ENCODE assay signal across 1 cellular context in genomic region chr17:48101012-48101720, GRCh38.
A peak's percentile ranks its signal among the peaks of the same experiment; 100 is the strongest.
TF ChIP-seq lines count a peak whose summit lies in the region.

TSS of gene CBX1 (minus strand) at chr17:48101478. CDS start at chr17:48077004, 24,474 bp downstream.

TF ChIP-seq in HepG2, 621 proteins besides CTCF, POLR2A, EP300 and RAD21 (continued from another document and continues in another):
- no peak for TF ChIP-seq NFIB (CRISPR knock-in tag; IDR thresholded peaks at IDR 0.05; ENCODE audit: borderline replicate concordance)
- TF ChIP-seq ZFP91 (CRISPR knock-in tag; IDR thresholded peaks at IDR 0.05; ENCODE audit: borderline replicate concordance), result peak; percentile 95
- TF ChIP-seq MTA3 (CRISPR knock-in tag; IDR thresholded peaks at IDR 0.05), result no peak
- no peak; the same call in 1 of the 2 replicates for TF ChIP-seq TP53 (CRISPR knock-in tag; conservative IDR thresholded peaks at IDR 0.05)
- TF ChIP-seq ZNF326 (CRISPR knock-in tag; IDR thresholded peaks at IDR 0.05; ENCODE audit: borderline replicate concordance), result peak; percentile 25; the same call in 1 of the 2 replicates
- TF ChIP-seq MEIS1 (CRISPR knock-in tag; IDR thresholded peaks at IDR 0.05; ENCODE audit: borderline replicate concordance), result peak; percentile 95
- TF ChIP-seq MAFK (conservative IDR thresholded peaks at IDR 0.05 in 1 of 2, IDR thresholded peaks at IDR 0.05 in 1 of 2; ENCODE audit: low read length in 2 of 2), result no peak
- TF ChIP-seq ZC3H4 (CRISPR knock-in tag; IDR thresholded peaks at IDR 0.05; ENCODE audit: borderline replicate concordance), result no peak
- TF ChIP-seq XRCC5 (optimal IDR thresholded peaks at IDR 0.05; ENCODE audit: low read length), result peak; percentile 72
- TF ChIP-seq ARID3A (IDR thresholded peaks at IDR 0.05; ENCODE audit: low read depth, low read length), result no peak
- TF ChIP-seq ZNF10 (CRISPR knock-in tag; IDR thresholded peaks at IDR 0.05; ENCODE audit: borderline replicate concordance, low read depth), result no peak
- TF ChIP-seq ATF7 (IDR thresholded peaks at IDR 0.05), result no peak
- peak; percentile 22; the same call in 1 of the 2 replicates for TF ChIP-seq ATF7 (CRISPR knock-in tag; IDR thresholded peaks at IDR 0.05)
- no peak for TF ChIP-seq HNRNPH1 (optimal IDR thresholded peaks at IDR 0.05; ENCODE audit: low read depth, low read length)
- TF ChIP-seq ZNF75D (CRISPR knock-in tag; IDR thresholded peaks at IDR 0.05; ENCODE audit: borderline replicate concordance), result no peak
- TF ChIP-seq PHB2 (IDR thresholded peaks at IDR 0.05; ENCODE audit: partially characterized antibody), result no peak
- peak; percentile 99 for TF ChIP-seq HNRNPLL (IDR thresholded peaks at IDR 0.05; ENCODE audit: low read depth, low read length, poor library complexity, severe bottlenecking)
- peak; percentile 95; the same call in 1 of the 2 replicates for TF ChIP-seq ZSCAN29 (CRISPR knock-in tag; conservative IDR thresholded peaks at IDR 0.05)
- TF ChIP-seq SMARCE1 (IDR thresholded peaks at IDR 0.05; ENCODE audit: borderline replicate concordance), result no peak
- TF ChIP-seq MTERF4 (CRISPR knock-in tag; IDR thresholded peaks at IDR 0.05), result peak; percentile 95
- TF ChIP-seq ZNF766 (CRISPR knock-in tag; IDR thresholded peaks at IDR 0.05; ENCODE audit: borderline replicate concordance), result 0 out of 2 replicates have a peak, but pooled peaks have one; percentile 64
- TF ChIP-seq ZSCAN21 (CRISPR knock-in tag; IDR thresholded peaks at IDR 0.05; ENCODE audit: borderline replicate concordance), result peak; percentile 74; the same call in 1 of the 2 replicates
- peak; percentile 74 for TF ChIP-seq POLR2AphosphoS5 (IDR thresholded peaks at IDR 0.05; ENCODE audit: low read depth, low read length)
- no peak for TF ChIP-seq RFX3 (CRISPR knock-in tag; IDR thresholded peaks at IDR 0.05)
- peak; percentile 100 for TF ChIP-seq IRF9 (CRISPR knock-in tag; IDR thresholded peaks at IDR 0.05; ENCODE audit: borderline replicate concordance)
- peak; percentile 37 for TF ChIP-seq NFYB (CRISPR knock-in tag; IDR thresholded peaks at IDR 0.05)
- peak; percentile 88 for TF ChIP-seq DRAP1 (CRISPR knock-in tag; IDR thresholded peaks at IDR 0.05)
- peak; percentile 57; the same call in 1 of the 2 replicates for TF ChIP-seq RXRB (CRISPR knock-in tag; IDR thresholded peaks at IDR 0.05; ENCODE audit: borderline replicate concordance)
- TF ChIP-seq EEA1 (CRISPR knock-in tag; IDR thresholded peaks at IDR 0.05; ENCODE audit: borderline replicate concordance), result 0 out of 2 replicates have a peak, but pooled peaks have one; percentile 95
- no peak; the same call in 1 of the 2 replicates for TF ChIP-seq ZNF337 (CRISPR knock-in tag; IDR thresholded peaks at IDR 0.05; ENCODE audit: borderline replicate concordance, low read depth)
- 0 out of 2 replicates have a peak, but pooled peaks have one; percentile 45 for TF ChIP-seq ELK4 (CRISPR knock-in tag; IDR thresholded peaks at IDR 0.05; ENCODE audit: borderline replicate concordance)
- TF ChIP-seq CREBL2 (CRISPR knock-in tag; IDR thresholded peaks at IDR 0.05; ENCODE audit: borderline replicate concordance), result no peak; the same call in 1 of the 2 replicates
- peak; percentile 89 for TF ChIP-seq DMAP1 (CRISPR knock-in tag; IDR thresholded peaks at IDR 0.05)
- TF ChIP-seq HMGXB3 (CRISPR knock-in tag; IDR thresholded peaks at IDR 0.05; ENCODE audit: borderline replicate concordance), result no peak; the same call in 1 of the 2 replicates
- TF ChIP-seq BCL3 (CRISPR knock-in tag; IDR thresholded peaks at IDR 0.05), result peak; percentile 97
- TF ChIP-seq ZNF891 (CRISPR knock-in tag; IDR thresholded peaks at IDR 0.05), result peak; percentile 71; the same call in 1 of the 2 replicates
- no peak for TF ChIP-seq ZBTB37 (CRISPR knock-in tag; IDR thresholded peaks at IDR 0.05)
- peak; percentile 84 for TF ChIP-seq ZNF710 (CRISPR knock-in tag; IDR thresholded peaks at IDR 0.05; ENCODE audit: borderline replicate concordance)
- peak; percentile 96 for TF ChIP-seq ZNF883 (CRISPR knock-in tag; IDR thresholded peaks at IDR 0.05; ENCODE audit: not compliant biosample characterization)
- peak; percentile 97 for TF ChIP-seq HNF1B (CRISPR knock-in tag; IDR thresholded peaks at IDR 0.05)
- TF ChIP-seq ZNF614 (CRISPR knock-in tag; IDR thresholded peaks at IDR 0.05; ENCODE audit: borderline replicate concordance), result peak; percentile 74; the same call in 1 of the 2 replicates
- peak; percentile 72 for TF ChIP-seq KLF6 (CRISPR knock-in tag; IDR thresholded peaks at IDR 0.05)
